ENCODE assay signal across 1 cellular context in the genomic region with DNA sequence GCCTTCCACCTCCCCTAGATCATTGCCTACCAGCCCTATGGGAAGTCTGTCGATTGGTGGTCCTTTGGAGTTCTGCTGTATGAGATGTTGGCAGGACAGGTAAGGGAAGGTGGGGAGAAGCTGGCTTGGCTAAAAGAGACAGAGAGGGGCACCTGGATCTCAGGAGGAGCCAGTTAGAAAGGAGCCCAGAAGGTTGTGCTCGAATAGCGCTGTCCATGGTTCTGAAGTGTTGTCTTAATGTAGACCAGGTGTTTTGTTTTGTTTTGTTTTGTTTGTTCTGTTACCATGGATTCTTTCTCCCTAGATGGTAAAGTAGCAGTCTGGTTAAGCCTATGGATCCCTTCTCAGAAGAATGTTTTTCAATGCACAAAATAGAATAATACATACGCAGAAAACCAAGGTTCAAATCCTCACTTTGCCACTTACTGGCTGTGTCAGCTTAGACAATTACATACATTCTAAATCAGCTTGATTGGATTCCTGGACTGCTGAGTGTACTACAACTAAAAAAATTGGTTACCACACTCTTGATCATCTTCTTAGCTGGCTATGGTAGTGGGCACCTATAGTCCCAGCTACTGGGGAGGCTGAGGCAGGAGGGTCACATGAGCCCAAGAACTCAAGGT.
TF ChIP-seq lines count a peak whose summit lies in the region.

No MANE protein-coding gene starts in this region.

TF ChIP-seq in GM12878, 131 proteins besides CTCF, POLR2A, EP300 and RAD21:
- TF ChIP-seq HDAC6 (IDR thresholded peaks at IDR 0.05; ENCODE audit: unreplicated experiment): no peak
- TF ChIP-seq, protein P1, sequence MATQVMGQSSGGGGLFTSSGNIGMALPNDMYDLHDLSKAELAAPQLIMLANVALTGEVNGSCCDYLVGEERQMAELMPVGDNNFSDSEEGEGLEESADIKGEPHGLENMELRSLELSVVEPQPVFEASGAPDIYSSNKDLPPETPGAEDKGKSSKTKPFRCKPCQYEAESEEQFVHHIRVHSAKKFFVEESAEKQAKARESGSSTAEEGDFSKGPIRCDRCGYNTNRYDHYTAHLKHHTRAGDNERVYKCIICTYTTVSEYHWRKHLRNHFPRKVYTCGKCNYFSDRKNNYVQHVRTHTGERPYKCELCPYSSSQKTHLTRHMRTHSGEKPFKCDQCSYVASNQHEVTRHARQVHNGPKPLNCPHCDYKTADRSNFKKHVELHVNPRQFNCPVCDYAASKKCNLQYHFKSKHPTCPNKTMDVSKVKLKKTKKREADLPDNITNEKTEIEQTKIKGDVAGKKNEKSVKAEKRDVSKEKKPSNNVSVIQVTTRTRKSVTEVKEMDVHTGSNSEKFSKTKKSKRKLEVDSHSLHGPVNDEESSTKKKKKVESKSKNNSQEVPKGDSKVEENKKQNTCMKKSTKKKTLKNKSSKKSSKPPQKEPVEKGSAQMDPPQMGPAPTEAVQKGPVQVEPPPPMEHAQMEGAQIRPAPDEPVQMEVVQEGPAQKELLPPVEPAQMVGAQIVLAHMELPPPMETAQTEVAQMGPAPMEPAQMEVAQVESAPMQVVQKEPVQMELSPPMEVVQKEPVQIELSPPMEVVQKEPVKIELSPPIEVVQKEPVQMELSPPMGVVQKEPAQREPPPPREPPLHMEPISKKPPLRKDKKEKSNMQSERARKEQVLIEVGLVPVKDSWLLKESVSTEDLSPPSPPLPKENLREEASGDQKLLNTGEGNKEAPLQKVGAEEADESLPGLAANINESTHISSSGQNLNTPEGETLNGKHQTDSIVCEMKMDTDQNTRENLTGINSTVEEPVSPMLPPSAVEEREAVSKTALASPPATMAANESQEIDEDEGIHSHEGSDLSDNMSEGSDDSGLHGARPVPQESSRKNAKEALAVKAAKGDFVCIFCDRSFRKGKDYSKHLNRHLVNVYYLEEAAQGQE (IDR thresholded peaks at IDR 0.05; ENCODE audit: low read depth, low read length): peak; percentile 85
- no peak for TF ChIP-seq IKZF1 (conservative IDR thresholded peaks at IDR 0.05)
